ENCODE assay signal across 8 cellular contexts in genomic region chr1:214446772-214447556, GRCh38.
DNase-seq lines count a peak whose midpoint lies in the region; ATAC-seq and TF ChIP-seq lines count a peak whose summit lies in the region.

No MANE protein-coding gene starts in this region.

- H3K36me3 Mint-ChIP-seq in HFFc6 (ENCODE audit: low read depth) = peaks cover 36% of the 10 kb centered on the region
- H3K36me3 Mint-ChIP-seq in activated CD8-positive, alpha-beta T cell treated with anti-CD3 and anti-CD28 coated beads for 36 hours (ENCODE audit: low read depth) = no peaks in the 10 kb centered on the region

- TF ChIP-seq CTCF in HFFc6 (IDR thresholded peaks at IDR 0.05) = no peak
- no peak for TF ChIP-seq CTCF in thyroid gland (IDR thresholded peaks at IDR 0.05)
- TF ChIP-seq CTCF in activated CD8-positive, alpha-beta T cell treated with anti-CD3 and anti-CD28 coated beads for 36 hours (IDR thresholded peaks at IDR 0.05) = no peak

- H3K23ac ChIP-seq in trophoblast cell (ENCODE audit: low read length) = no peak overlapping the region

- no peaks in the 10 kb centered on the region for H3K9me3 ChIP-seq in trophoblast cell (ENCODE audit: insufficient read depth, low read depth, low read length)
- no peaks in the 10 kb centered on the region for H3K9me3 ChIP-seq in thyroid gland

- H4K12ac ChIP-seq in trophoblast cell (ENCODE audit: low read depth, low read length) = no peak overlapping the region

- CTCF ChIA-PET in activated CD8-positive, alpha-beta T cell treated with anti-CD3 and anti-CD28 coated beads for 36 hours (lab: Charles Lee) = no interaction called here

- peak; percentile 93 for ATAC-seq in esophagus mucosa
- no peak for ATAC-seq in activated CD8-positive, alpha-beta T cell treated with anti-CD3 and anti-CD28 coated beads for 36 hours

- no peak overlapping the region for H4K91ac ChIP-seq in trophoblast cell (ENCODE audit: low read depth, low read length)

- peaks cover 83% of the 10 kb centered on the region for H3K4me1 Mint-ChIP-seq in HFFc6 (ENCODE audit: low read depth)
- peaks cover 29% of the 10 kb centered on the region for H3K4me1 Mint-ChIP-seq in activated CD8-positive, alpha-beta T cell treated with anti-CD3 and anti-CD28 coated beads for 36 hours (ENCODE audit: low read depth)

- peak; percentile 97 for DNase-seq in DMS53 (lab: John Stamatoyannopoulos, UW)
- peak; percentile 87 for DNase-seq in HFFc6
- peak; percentile 97 for DNase-seq in NCI-H526 treated with DMSO at 0.1 percent for 48 hours (lab: John Stamatoyannopoulos, UW)
- peak; percentile 92 to 95 for DNase-seq in trophoblast cell
- no peak for DNase-seq in thyroid gland
- DNase-seq in activated CD8-positive, alpha-beta T cell treated with anti-CD3 and anti-CD28 coated beads for 36 hours = no peak
- no peak for DNase-seq in retina

- H4K8ac ChIP-seq in trophoblast cell (ENCODE audit: low read depth, low read length) = no peak overlapping the region

- H3K4me3 ChIP-seq in trophoblast cell (ENCODE audit: low read depth, low read length) (no peak overlapping the region), thyroid gland (replicated peaks in 1 of 3) (no peak overlapping the region)

- H3K79me2 ChIP-seq in trophoblast cell (ENCODE audit: control insufficient read depth, insufficient read depth, low read length, poor library complexity) = peaks cover 8% of the 10 kb centered on the region

- H3K27ac ChIP-seq in trophoblast cell (ENCODE audit: low read depth, low read length) = peak overlapping the region; percentile 99
- no peak overlapping the region for H3K27ac ChIP-seq in thyroid gland

- POLR2A ChIA-PET in activated CD8-positive, alpha-beta T cell treated with anti-CD3 and anti-CD28 coated beads for 36 hours (lab: Charles Lee) = no interaction called here

- H3K79me1 ChIP-seq in trophoblast cell (ENCODE audit: low read length) = peaks cover 26% of the 10 kb centered on the region

- no peak overlapping the region for H2AFZ ChIP-seq in trophoblast cell (ENCODE audit: insufficient read depth, low read length, poor library complexity)

- peak overlapping the region; percentile 86 for H3K27ac Mint-ChIP-seq in HFFc6
- H3K27ac Mint-ChIP-seq in activated CD8-positive, alpha-beta T cell treated with anti-CD3 and anti-CD28 coated beads for 36 hours = no peak overlapping the region

- H2AK5ac ChIP-seq in trophoblast cell (ENCODE audit: low read length) = no peak overlapping the region

- intact Hi-C loops in thyroid gland (cut with DNase I) = no loop called here
- intact Hi-C loops in activated CD8-positive, alpha-beta T cell treated with anti-CD3 and anti-CD28 coated beads for 36 hours (cut with micrococcal nuclease) = no loop called here

- no peaks in the 10 kb centered on the region for H3K9me3 Mint-ChIP-seq in HFFc6
- no peaks in the 10 kb centered on the region for H3K9me3 Mint-ChIP-seq in activated CD8-positive, alpha-beta T cell treated with anti-CD3 and anti-CD28 coated beads for 36 hours

- no peak overlapping the region for H3K4ac ChIP-seq in trophoblast cell (ENCODE audit: low read depth, low read length)

- peaks cover 7 to 10% of the 10 kb centered on the region in 2 experiments for H3K4me1 ChIP-seq in trophoblast cell (ENCODE audit: control insufficient read depth in 1 of 2, insufficient read depth in 2 of 2, low read length in 2 of 2)
- H3K4me1 ChIP-seq in thyroid gland = peaks cover 0 to 10% of the 10 kb centered on the region in 2 donors

- WGBS in trophoblast cell (ENCODE audit: extremely low coverage, insufficient coverage, insufficient read length) = no CpG with 5 or more reads among the region's 8 CpGs
- WGBS in thyroid gland, 2 donors = 81 to 88% methylated on average over 8 of the region's 8 CpGs

- peak overlapping the region; percentile 78 for H3K4me3 Mint-ChIP-seq in HFFc6
- H3K4me3 Mint-ChIP-seq in activated CD8-positive, alpha-beta T cell treated with anti-CD3 and anti-CD28 coated beads for 36 hours = no peak overlapping the region

- H3K27me3 ChIP-seq in trophoblast cell (ENCODE audit: insufficient read depth, low read length) (no peaks in the 10 kb centered on the region), thyroid gland (no peaks in the 10 kb centered on the region)

- H3K27me3 Mint-ChIP-seq in HFFc6 (ENCODE audit: insufficient read depth) = peaks cover 4% of the 10 kb centered on the region; the same call in 1 of the 2 replicates
- peaks cover 2% of the 10 kb centered on the region for H3K27me3 Mint-ChIP-seq in activated CD8-positive, alpha-beta T cell treated with anti-CD3 and anti-CD28 coated beads for 36 hours

- no peak overlapping the region for H3K14ac ChIP-seq in trophoblast cell (ENCODE audit: low read length)

- no peak for TF ChIP-seq POLR2A in thyroid gland (IDR thresholded peaks at IDR 0.05)

- H2BK120ac ChIP-seq in trophoblast cell (ENCODE audit: insufficient read depth, low read length, poor library complexity) = no peak overlapping the region

- H2BK12ac ChIP-seq in trophoblast cell (ENCODE audit: low read length) = no peak overlapping the region

- peak overlapping the region; percentile 87 for H2BK5ac ChIP-seq in trophoblast cell (ENCODE audit: low read depth, low read length, poor library complexity)

- H3K4me2 ChIP-seq in trophoblast cell (ENCODE audit: low read length) = peak overlapping the region; percentile 64

- H3K36me3 ChIP-seq in trophoblast cell (ENCODE audit: control insufficient read depth in 1 of 2, insufficient read depth in 2 of 2, low read length in 2 of 2) = peaks cover 2 to 9% of the 10 kb centered on the region in 2 experiments
- H3K36me3 ChIP-seq in thyroid gland = no peaks in the 10 kb centered on the region

- no peak overlapping the region for H3K9ac ChIP-seq in trophoblast cell (ENCODE audit: low read length)

- no peak overlapping the region for H3K18ac ChIP-seq in trophoblast cell (ENCODE audit: low read length)

Comparison
In these comparisons a context has a peak if more than half of its experiments do, and no peak if none do; other contexts are left out.
1. DNase-seq: peak in DMS53 (single experiment), HFFc6 (single experiment), NCI-H526 treated with DMSO at 0.1 percent for 48 hours (single experiment) and trophoblast cell (2 of 2); none in thyroid gland (0 of 2), activated CD8-positive, alpha-beta T cell treated with anti-CD3 and anti-CD28 coated beads for 36 hours (single experiment) and retina (single experiment).